ENCODE assay signal across 28 cellular contexts in the genomic region with DNA sequence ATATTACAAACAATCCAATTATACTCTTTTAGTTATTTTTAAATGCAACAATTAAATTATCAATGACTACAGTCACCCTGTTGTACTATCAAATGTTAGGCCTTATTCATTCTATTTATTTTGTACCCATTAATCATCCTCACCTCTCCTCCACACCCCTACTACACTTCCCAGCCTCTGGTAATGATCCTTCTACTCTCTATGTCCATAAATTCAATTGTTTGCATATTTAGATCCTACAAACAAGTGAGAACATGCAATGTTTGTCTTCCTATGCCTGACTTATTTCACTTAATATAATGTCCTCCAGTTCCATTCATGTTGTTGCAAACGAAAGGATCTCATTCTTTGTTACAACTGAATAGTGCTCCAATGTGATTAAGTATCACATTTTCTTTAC.
"Had no signal": no experiment of that assay in that cellular context is flagged by ENCODE, and none has a peak within 500 bp of the region (broad histone marks: within the 10 kb centered on the region; RNA-seq: fewer than 3 reads in every experiment).

No MANE protein-coding gene starts in this region.

- H3K27me3 ChIP-seq: ascending aorta, Peyer's patch, SJSA1 had no signal

- H3K9me3 ChIP-seq: ascending aorta, Peyer's patch, SJSA1, SK-N-SH had no signal

- H3K4me3 ChIP-seq: ascending aorta, Peyer's patch, SJSA1 had no signal

- H3K4me1 ChIP-seq: ascending aorta, Peyer's patch, SJSA1 had no signal

- FAIRE-seq: TTC549 had no signal

- H3K36me3 ChIP-seq: ascending aorta, Peyer's patch, SJSA1 had no signal

- H3K27ac ChIP-seq: ascending aorta, Peyer's patch, SJSA1 had no signal

- DNase-seq: activated CD4-positive, alpha-beta T cell treated with anti-CD3 and anti-CD28 coated beads, Interleukin-2, amount 10 ng/mL, durations not matched to agents 24 days and 14 days; activated CD4-positive, alpha-beta T cell treated with anti-CD3 and anti-CD28 coated beads, Interleukin-2, amount 50 U/mL, for 4 hours; activated CD8-positive, alpha-beta T cell treated with anti-CD3 and anti-CD28 coated beads for 36 hours; activated effector memory CD4-positive, alpha-beta T cell treated with anti-CD3 and anti-CD28 coated beads, Interleukin-2, amount 50 U/mL, for 16 hours; activated naive CD4-positive, alpha-beta T cell; activated naive CD4-positive, alpha-beta T cell treated with anti-CD3 and anti-CD28 coated beads, Interleukin-2, amount 50 U/mL, for 16 hours; activated naive CD8-positive, alpha-beta T cell treated with anti-CD3 and anti-CD28 coated beads for 36 hours; activated T-cell treated with anti-CD3 and anti-CD28 coated beads, Interleukin-2, amount 50 U/mL, for 1 hour; activated T-cell treated with anti-CD3 and anti-CD28 coated beads, Interleukin-2, amount 50 U/mL, for 72 hours; amygdala; Kasumi-1; KG1; MM.1S; MV-4-11; NCI-H1092 treated with DMSO at 0.1 percent for 48 hours; NCI-H146; NCI-H187; NCI-H2081; NCI-H345; NK-92 treated with Interleukin-12 subunit alpha and Interleukin-12 subunit beta, amount 100 ng/mL, for 24 hours; PC-3; Peyer's patch; RPMI8226; SHP77 treated with DMSO at 0.1 percent for 48 hours; SK-N-SH had no signal
